In the genomic region with DNA sequence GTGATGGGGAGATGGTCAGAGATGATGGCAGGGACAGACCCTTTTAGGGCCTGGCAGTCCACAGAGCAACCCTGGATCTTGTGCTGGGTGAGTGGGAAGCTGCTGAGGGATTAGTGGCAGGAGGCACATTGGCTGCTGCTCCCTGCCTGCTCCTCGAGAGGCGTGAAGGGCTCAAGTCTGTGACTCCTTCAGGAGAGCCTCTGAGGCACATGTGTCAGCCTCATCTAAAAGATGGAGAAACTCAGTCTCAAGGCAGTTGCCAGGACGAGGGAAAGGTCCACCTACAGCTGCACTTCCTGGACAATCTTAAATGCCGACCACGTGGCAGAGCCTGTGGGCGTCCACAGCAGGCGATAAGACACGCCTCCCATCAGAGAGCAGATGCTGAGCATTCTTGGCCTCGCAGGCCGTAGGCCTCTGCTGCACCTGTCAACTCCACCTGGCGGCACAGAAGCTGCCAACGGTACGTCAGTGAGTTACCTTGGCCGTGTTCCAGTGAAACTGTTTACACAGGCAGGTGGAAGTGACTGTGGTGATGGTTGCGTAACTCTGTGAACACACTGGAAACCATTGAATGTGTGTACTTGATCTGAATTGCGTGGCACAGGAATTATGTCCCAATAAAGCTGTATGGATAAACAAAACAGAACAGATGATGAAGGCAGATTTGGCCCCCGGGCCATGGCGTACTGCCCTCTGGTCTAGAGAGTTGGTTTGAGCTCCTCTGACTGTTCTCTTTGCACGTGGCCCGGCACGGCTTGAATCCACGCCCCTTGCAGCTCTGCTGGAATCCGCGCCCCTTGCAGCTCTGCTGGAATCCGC, we compare ENCODE assay signal across 8 cellular contexts.
DNase-seq lines count a peak whose midpoint lies in the region; ATAC-seq lines count a peak whose summit lies in the region.

No MANE protein-coding gene starts in this region.

- no peak for ATAC-seq in GM21381 (IDR thresholded peaks at IDR 0.05; ENCODE audit: unreplicated experiment)
- ATAC-seq in GM21360 (IDR thresholded peaks at IDR 0.05; ENCODE audit: unreplicated experiment), result no peak

- DNase-seq in DMS79 (lab: John Stamatoyannopoulos, UW), result peak; percentile 98
- DNase-seq in NCI-H1930 (lab: John Stamatoyannopoulos, UW), result peak; percentile 73 to 87
- DNase-seq in activated CD4-positive, alpha-beta T cell treated with anti-CD3 and anti-CD28 coated beads, Interleukin-2, amount 50 U/mL, for 4 hours, result peak; percentile 41 to 53
- peak; percentile 1 for DNase-seq in glomerular visceral epithelial cell (ENCODE audit: extremely low spot score)
- DNase-seq in ureter (ENCODE audit: low spot score), result peak; percentile 89
- DNase-seq in GOT3 (lab: John Stamatoyannopoulos, UW), result no peak
